ENCODE assay signal across 21 cellular contexts in genomic region chr2:222242532-222242931, GRCh38.
A peak's percentile ranks its signal among the peaks of the same experiment; 100 is the strongest.
DNase-seq lines count a peak whose midpoint lies in the region; ATAC-seq and FAIRE-seq lines count a peak whose summit lies in the region.
"Had no signal": no experiment of that assay in that cellular context is flagged by ENCODE, and none has a peak within 500 bp of the region (broad histone marks: within the 10 kb centered on the region; RNA-seq: fewer than 3 reads in every experiment).

No MANE protein-coding gene starts in this region.

- ATAC-seq in GM18519 (IDR thresholded peaks at IDR 0.05; ENCODE audit: low FRiP score, unreplicated experiment) (peak; percentile 68), GM19452 (IDR thresholded peaks at IDR 0.05; ENCODE audit: unreplicated experiment) (peak; percentile 77), HG02938 (IDR thresholded peaks at IDR 0.05; ENCODE audit: unreplicated experiment) (peak; percentile 93), HG03520 (IDR thresholded peaks at IDR 0.05; ENCODE audit: unreplicated experiment) (peak; percentile 85)
- ATAC-seq: Panc1, pancreas had no signal

- no peak for DNase-seq in cerebellar nuclear complex (lab: John Stamatoyannopoulos, UW)
- no peak for DNase-seq in RCC 7860 (ENCODE audit: low spot score)
- DNase-seq in NCI-H524 treated with DMSO at 0.1 percent for 48 hours (lab: John Stamatoyannopoulos, UW), result no peak
- DNase-seq in SW480 (ENCODE audit: low spot score), result no peak
- DNase-seq: activated CD4-positive, alpha-beta T cell treated with anti-CD3 and anti-CD28 coated beads, Interleukin-2, amount 10 ng/mL, durations not matched to agents 24 days and 14 days; activated naive CD4-positive, alpha-beta T cell treated with anti-CD3 and anti-CD28 coated beads for 36 hours; hippocampal formation; KBM-7; mammary epithelial cell; NCI-H748 treated with DMSO at 0.1 percent for 48 hours; pancreas; SK-N-SH; stimulated activated CD4-positive, alpha-beta T cell treated with anti-CD3 and anti-CD28 coated beads, Interleukin-4, amount 100 ng/mL, for 1 hour had no signal

- FAIRE-seq in RCC 7860 (lab: Jason Lieb, UNC), result no peak
- FAIRE-seq: colon, endometrium, keratinocyte, pancreas had no signal
